In the genomic region with DNA sequence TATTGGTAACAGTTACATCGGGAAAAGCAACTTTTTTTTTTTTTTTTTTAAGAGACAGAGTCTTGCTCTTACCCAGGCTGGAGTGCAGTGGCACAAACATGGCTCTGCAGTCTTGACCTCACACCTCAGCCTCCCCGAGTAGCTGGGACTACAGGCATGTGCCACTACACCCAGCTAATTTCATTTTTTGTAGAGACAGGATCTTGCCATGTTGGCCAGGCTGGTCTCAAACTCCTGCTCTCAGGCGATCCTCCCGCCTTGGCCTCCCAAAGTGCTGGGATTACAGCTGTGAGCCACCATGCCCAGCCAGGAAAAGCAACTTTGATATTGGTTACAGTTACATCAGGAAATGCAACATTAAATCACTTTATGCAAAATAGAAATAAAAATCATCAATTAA, we compare ENCODE assay signal across 14 cellular contexts. TPM values are rescaled to one million over a fixed set of nuclear protein-coding genes. Genes with fewer than 3 reads are reported as not detected.
DNase-seq lines count a peak whose midpoint lies in the region; ATAC-seq and TF ChIP-seq lines count a peak whose summit lies in the region.
"Had no signal": no experiment of that assay in that cellular context is flagged by ENCODE, and none has a peak within 500 bp of the region (broad histone marks: within the 10 kb centered on the region; RNA-seq: fewer than 3 reads in every experiment).

No MANE protein-coding gene starts in this region.

- no peaks in the 10 kb centered on the region; the same call in 1 of the 2 replicates for H3K36me3 ChIP-seq in MM.1S (replicated peaks; ENCODE audit: insufficient read depth, low read length)

- H3K27ac Mint-ChIP-seq in activated T-cell treated with anti-CD3 and anti-CD28 coated beads, Interleukin-2, amount 50 U/mL, for 24 hours, result peak overlapping the region; percentile 68
- no peak overlapping the region for H3K27ac Mint-ChIP-seq in WTC11
- H3K27ac Mint-ChIP-seq in stimulated activated effector memory CD8-positive, alpha-beta T cell treated with anti-CD3 and anti-CD28 coated beads, Interleukin-12 subunit alpha, Interleukin-12 subunit beta, amount 100 ng/mL, for 72 hours, result peak overlapping the region; percentile 17
- H3K27ac Mint-ChIP-seq: B cell; CD4-positive, alpha-beta T cell; H9 had no signal

- H3K27me3 ChIP-seq in MM.1S (replicated peaks; ENCODE audit: insufficient read depth, low read length), result no peaks in the 10 kb centered on the region

- H3K27me3 Mint-ChIP-seq in activated T-cell treated with anti-CD3 and anti-CD28 coated beads, Interleukin-2, amount 50 U/mL, for 24 hours, result no peaks in the 10 kb centered on the region
- peaks cover 11% of the 10 kb centered on the region; the same call in 1 of the 2 replicates for H3K27me3 Mint-ChIP-seq in WTC11 (ENCODE audit: low read depth)
- H3K27me3 Mint-ChIP-seq: B cell; CD4-positive, alpha-beta T cell had no signal

- no peaks in the 10 kb centered on the region for H3K9me2 ChIP-seq in MM.1S (replicated peaks; ENCODE audit: insufficient read depth, low read length)

- TF ChIP-seq CTCF in MM.1S (IDR thresholded peaks at IDR 0.05; ENCODE audit: low read length), result no peak
- no peak for TF ChIP-seq CTCF in WTC11 (IDR thresholded peaks at IDR 0.05)

- peaks cover 75% of the 10 kb centered on the region for H3K79me2 ChIP-seq in MM.1S (ENCODE audit: low read length)

- ATAC-seq in WTC11 (no peak), GM19455 (IDR thresholded peaks at IDR 0.05; ENCODE audit: unreplicated experiment) (no peak), GM18858 (IDR thresholded peaks at IDR 0.05; ENCODE audit: unreplicated experiment) (no peak)
- no peak for ATAC-seq in stimulated activated effector memory CD8-positive, alpha-beta T cell treated with anti-CD3 and anti-CD28 coated beads, Interleukin-12 subunit alpha, Interleukin-12 subunit beta, amount 100 ng/mL, for 72 hours

- H2AFZ ChIP-seq in MM.1S (ENCODE audit: low read length), result no peak overlapping the region

- no peaks in the 10 kb centered on the region for H3K9me3 Mint-ChIP-seq in activated T-cell treated with anti-CD3 and anti-CD28 coated beads, Interleukin-2, amount 50 U/mL, for 24 hours
- no peaks in the 10 kb centered on the region for H3K9me3 Mint-ChIP-seq in WTC11
- H3K9me3 Mint-ChIP-seq in stimulated activated effector memory CD8-positive, alpha-beta T cell treated with anti-CD3 and anti-CD28 coated beads, Interleukin-12 subunit alpha, Interleukin-12 subunit beta, amount 100 ng/mL, for 72 hours, result no peaks in the 10 kb centered on the region
- H3K9me3 Mint-ChIP-seq: CD4-positive, alpha-beta T cell; H9 had no signal

- POLR2A ChIA-PET in WTC11 (lab: Charles Lee), result no interaction called here

- no peak overlapping the region for H3K9ac ChIP-seq in MM.1S (ENCODE audit: low read length)

- peak overlapping the region; percentile 11; the same call in 1 of the 2 replicates for H3K4me2 ChIP-seq in MM.1S (ENCODE audit: low read depth, low read length)

- H3K4me3 ChIP-seq in MM.1S (ENCODE audit: low read length), result no peak overlapping the region

- H3K4me1 ChIP-seq in MM.1S (ENCODE audit: low read length), result peaks cover 24% of the 10 kb centered on the region

- H3K4me3 Mint-ChIP-seq in activated T-cell treated with anti-CD3 and anti-CD28 coated beads, Interleukin-2, amount 50 U/mL, for 24 hours, result no peak overlapping the region
- no peak overlapping the region for H3K4me3 Mint-ChIP-seq in WTC11
- no peak overlapping the region for H3K4me3 Mint-ChIP-seq in stimulated activated effector memory CD8-positive, alpha-beta T cell treated with anti-CD3 and anti-CD28 coated beads, Interleukin-12 subunit alpha, Interleukin-12 subunit beta, amount 100 ng/mL, for 72 hours
- H3K4me3 Mint-ChIP-seq: B cell; CD4-positive, alpha-beta T cell; H9 had no signal

- H4K20me1 ChIP-seq in MM.1S (ENCODE audit: insufficient read depth, low read length), result no peaks in the 10 kb centered on the region

- no peak for DNase-seq in activated T-cell treated with anti-CD3 and anti-CD28 coated beads, Interleukin-2, amount 50 U/mL, for 24 hours
- no peak for DNase-seq in activated T-cell treated with anti-CD3 and anti-CD28 coated beads, Interleukin-2, amount 50 U/mL, for 48 hours
- DNase-seq in MM.1S (no peak), WTC11 (ENCODE audit: low spot score) (no peak)
- DNase-seq in stimulated activated effector memory CD8-positive, alpha-beta T cell treated with anti-CD3 and anti-CD28 coated beads, Interleukin-12 subunit alpha, Interleukin-12 subunit beta, amount 100 ng/mL, for 72 hours (ENCODE audit: low spot score in 2 of 2), result no peak
- DNase-seq: C1 segment of cervical spinal cord; Calu3; CD4-positive, alpha-beta T cell; DMS 273 treated with DMSO at 0.1 percent for 48 hours; GOT3; H9 had no signal

- CTCF ChIA-PET in WTC11 (lab: Charles Lee), result no interaction called here

- H3K4me1 Mint-ChIP-seq in activated T-cell treated with anti-CD3 and anti-CD28 coated beads, Interleukin-2, amount 50 U/mL, for 24 hours (ENCODE audit: low read depth), result peaks cover 67% of the 10 kb centered on the region
- peaks cover 9% of the 10 kb centered on the region for H3K4me1 Mint-ChIP-seq in WTC11
- peaks cover 71% of the 10 kb centered on the region for H3K4me1 Mint-ChIP-seq in stimulated activated effector memory CD8-positive, alpha-beta T cell treated with anti-CD3 and anti-CD28 coated beads, Interleukin-12 subunit alpha, Interleukin-12 subunit beta, amount 100 ng/mL, for 72 hours

- H3K27ac ChIP-seq in MM.1S (ENCODE audit: low read length), result no peak overlapping the region

- peaks cover 13% of the 10 kb centered on the region for H3F3A ChIP-seq in MM.1S (ENCODE audit: insufficient read depth, low read length)

- no peaks in the 10 kb centered on the region for H3K9me3 ChIP-seq in MM.1S (replicated peaks; ENCODE audit: insufficient read depth, low read length)

- peaks cover 77% of the 10 kb centered on the region for H3K36me3 Mint-ChIP-seq in activated T-cell treated with anti-CD3 and anti-CD28 coated beads, Interleukin-2, amount 50 U/mL, for 24 hours (ENCODE audit: low read depth)
- H3K36me3 Mint-ChIP-seq in WTC11, result no peaks in the 10 kb centered on the region; the same call in 1 of the 2 replicates
- peaks cover 84% of the 10 kb centered on the region for H3K36me3 Mint-ChIP-seq in stimulated activated effector memory CD8-positive, alpha-beta T cell treated with anti-CD3 and anti-CD28 coated beads, Interleukin-12 subunit alpha, Interleukin-12 subunit beta, amount 100 ng/mL, for 72 hours

TF ChIP-seq in WTC11, 78 proteins besides CTCF, POLR2A, EP300 and RAD21:
- TF ChIP-seq ZNF121 (CRISPR knock-in tag; IDR thresholded peaks at IDR 0.05), result 0 out of 2 replicates have a peak, but pooled peaks have one; percentile 5
- TF ChIP-seq, protein P1, sequence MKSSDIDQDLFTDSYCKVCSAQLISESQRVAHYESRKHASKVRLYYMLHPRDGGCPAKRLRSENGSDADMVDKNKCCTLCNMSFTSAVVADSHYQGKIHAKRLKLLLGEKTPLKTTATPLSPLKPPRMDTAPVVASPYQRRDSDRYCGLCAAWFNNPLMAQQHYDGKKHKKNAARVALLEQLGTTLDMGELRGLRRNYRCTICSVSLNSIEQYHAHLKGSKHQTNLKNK (CRISPR knock-in tag; IDR thresholded peaks at IDR 0.05), result no peak

RNA-seq across cellular contexts. Expression of a gene that starts 4.6 kb away (rescaled TPM):
- total RNA-seq in WTC11 (2021), result 32.7 to 44.0 TPM (median 33.8 TPM) in 3 replicates

RNA-seq across cellular contexts. Expression of a gene that starts 4.7 kb away (rescaled TPM):
- total RNA-seq in WTC11 (2021), result 83.7 to 88.4 TPM (median 84.2 TPM) in 3 replicates

RNA-seq across cellular contexts. Expression of a gene that starts 55.6 kb away (rescaled TPM):
- total RNA-seq in WTC11 (2021), result 14.4 to 18.0 TPM (median 16.5 TPM) in 3 replicates
